23 cellular contexts compared by ENCODE assay signal in genomic region chr21:14528815-14529214, GRCh38. TPM values are rescaled to one million over a fixed set of nuclear protein-coding genes. Genes with fewer than 3 reads are reported as not detected.
A peak's percentile ranks its signal among the peaks of the same experiment; 100 is the strongest.
DNase-seq lines count a peak whose midpoint lies in the region; ATAC-seq and FAIRE-seq lines count a peak whose summit lies in the region.
"Had no signal": no experiment of that assay in that cellular context is flagged by ENCODE, and none has a peak within 500 bp of the region (broad histone marks: within the 10 kb centered on the region; RNA-seq: fewer than 3 reads in every experiment).

No MANE protein-coding gene starts in this region.

- H3K4me1 ChIP-seq in CD4-positive, CD25-positive, alpha-beta regulatory T cell (ENCODE audit: control insufficient read depth, insufficient read depth, low read length, poor library complexity, severe bottlenecking), result peaks cover 69% of the 10 kb centered on the region
- H3K4me1 ChIP-seq: upper lobe of right lung had no signal

- DNase-seq in activated CD4-positive, alpha-beta T cell treated with anti-CD3 and anti-CD28 coated beads, Interleukin-2, amount 10 ng/mL, durations not matched to agents 24 days and 14 days, result no peak
- DNase-seq in activated CD4-positive, alpha-beta T cell treated with anti-CD3 and anti-CD28 coated beads, Interleukin-2, amount 50 U/mL, for 4 hours, result no peak
- DNase-seq in CD4-positive, CD25-positive, alpha-beta regulatory T cell, result no peak
- DNase-seq in activated CD8-positive, alpha-beta T cell treated with anti-CD3 and anti-CD28 coated beads, Interleukin-2, amount 10 ng/mL, durations not matched to agents 7 days and 5 days, result no peak
- DNase-seq in left lobe of liver (ENCODE audit: low spot score), result no peak
- no peak for DNase-seq in stimulated activated CD4-positive, alpha-beta T cell treated with anti-CD3 and anti-CD28 coated beads, Interleukin-15, amount 100 ng/mL, for 24 hours
- DNase-seq in central memory CD4-positive, alpha-beta T cell, result no peak
- DNase-seq in HTR-8/SVneo (ENCODE audit: insufficient read length, low spot score), result no peak
- DNase-seq: activated CD4-positive, alpha-beta T cell treated with anti-CD3 and anti-CD28 coated beads, Interleukin-2, amount 50 U/mL, for 1 hour; activated gamma-delta T cell; KG1; mammary epithelial cell; NCI-H526; psoas muscle; stimulated activated CD4-positive, alpha-beta T cell treated with anti-CD3 and anti-CD28 coated beads, Interleukin-12 subunit alpha, Interleukin-12 subunit beta, amount 100 ng/mL, for 4 hours; stimulated activated naive CD4-positive, alpha-beta T cell treated with Interleukin-2 at 50 U/mL for 16 hours; upper lobe of right lung had no signal

- H3K27me3 Mint-ChIP-seq in activated CD4-positive, alpha-beta T cell treated with anti-CD3 and anti-CD28 coated beads, Interleukin-2, amount 10 ng/mL, durations not matched to agents 24 days and 14 days, result no peaks in the 10 kb centered on the region
- no peaks in the 10 kb centered on the region for H3K27me3 Mint-ChIP-seq in CD4-positive, CD25-positive, alpha-beta regulatory T cell
- H3K27me3 Mint-ChIP-seq in activated CD8-positive, alpha-beta T cell treated with anti-CD3 and anti-CD28 coated beads, Interleukin-2, amount 10 ng/mL, durations not matched to agents 7 days and 5 days (ENCODE audit: low read depth), result no peaks in the 10 kb centered on the region
- H3K27me3 Mint-ChIP-seq: brain had no signal

- ATAC-seq in CD4-positive, CD25-positive, alpha-beta regulatory T cell (ENCODE audit: low read depth in 2 of 2), result no peak
- ATAC-seq in activated CD8-positive, alpha-beta T cell treated with anti-CD3 and anti-CD28 coated beads, Interleukin-2, amount 10 ng/mL, durations not matched to agents 7 days and 5 days, result no peak
- peak; percentile 26 for ATAC-seq in left lobe of liver
- ATAC-seq: gastroesophageal sphincter, GM23338, psoas muscle, upper lobe of right lung had no signal

- no peak overlapping the region for H3K4me3 ChIP-seq in CD4-positive, CD25-positive, alpha-beta regulatory T cell (ENCODE audit: low read depth, low read length)
- H3K4me3 ChIP-seq: gastroesophageal sphincter, GM23338, psoas muscle, upper lobe of right lung had no signal

- H3K36me3 ChIP-seq in CD4-positive, CD25-positive, alpha-beta regulatory T cell (ENCODE audit: control insufficient read depth, insufficient read depth, low read length), result no peaks in the 10 kb centered on the region
- H3K36me3 ChIP-seq: gastroesophageal sphincter, upper lobe of right lung had no signal

- no peaks in the 10 kb centered on the region for H3K9me3 Mint-ChIP-seq in activated CD4-positive, alpha-beta T cell treated with anti-CD3 and anti-CD28 coated beads, Interleukin-2, amount 10 ng/mL, durations not matched to agents 24 days and 14 days
- peaks cover 0 to 2% (median 0%) of the 10 kb centered on the region in 7 donors for H3K9me3 Mint-ChIP-seq in CD4-positive, CD25-positive, alpha-beta regulatory T cell
- no peaks in the 10 kb centered on the region for H3K9me3 Mint-ChIP-seq in activated CD8-positive, alpha-beta T cell treated with anti-CD3 and anti-CD28 coated beads, Interleukin-2, amount 10 ng/mL, durations not matched to agents 7 days and 5 days (ENCODE audit: insufficient read depth)
- H3K9me3 Mint-ChIP-seq: brain, GM23338 had no signal

- H3K27ac ChIP-seq in CD4-positive, CD25-positive, alpha-beta regulatory T cell (ENCODE audit: insufficient read depth, low read length, poor library complexity, severe bottlenecking), result no peak overlapping the region
- H3K27ac ChIP-seq: C4-2B, gastroesophageal sphincter, psoas muscle, upper lobe of right lung had no signal

- peaks cover 44% of the 10 kb centered on the region for H3K36me3 Mint-ChIP-seq in activated CD4-positive, alpha-beta T cell treated with anti-CD3 and anti-CD28 coated beads, Interleukin-2, amount 10 ng/mL, durations not matched to agents 24 days and 14 days (ENCODE audit: low read depth)
- no peaks in the 10 kb centered on the region for H3K36me3 Mint-ChIP-seq in CD4-positive, CD25-positive, alpha-beta regulatory T cell
- peaks cover 51% of the 10 kb centered on the region for H3K36me3 Mint-ChIP-seq in activated CD8-positive, alpha-beta T cell treated with anti-CD3 and anti-CD28 coated beads, Interleukin-2, amount 10 ng/mL, durations not matched to agents 7 days and 5 days (ENCODE audit: low read depth)
- H3K36me3 Mint-ChIP-seq: brain had no signal

- no peak for FAIRE-seq in HTR-8/SVneo (lab: Jason Lieb, UNC)
- FAIRE-seq: A204.1 had no signal

- H3K4me1 Mint-ChIP-seq in activated CD4-positive, alpha-beta T cell treated with anti-CD3 and anti-CD28 coated beads, Interleukin-2, amount 10 ng/mL, durations not matched to agents 24 days and 14 days, result peaks cover 57% of the 10 kb centered on the region
- peaks cover 49 to 73% (median 59%) of the 10 kb centered on the region in 4 donors for H3K4me1 Mint-ChIP-seq in CD4-positive, CD25-positive, alpha-beta regulatory T cell
- H3K4me1 Mint-ChIP-seq in activated CD8-positive, alpha-beta T cell treated with anti-CD3 and anti-CD28 coated beads, Interleukin-2, amount 10 ng/mL, durations not matched to agents 7 days and 5 days (ENCODE audit: low read depth), result peaks cover 64% of the 10 kb centered on the region
- H3K4me1 Mint-ChIP-seq: GM23338 had no signal

- intact Hi-C loops in activated CD4-positive, alpha-beta T cell treated with anti-CD3 and anti-CD28 coated beads, Interleukin-2, amount 10 ng/mL, durations not matched to agents 24 days and 14 days (cut with micrococcal nuclease), result loop anchor here (5.0 kb wide), 3 partner anchors 147 to 298 kb away; partner anchors contain the start of gene HSPA13

- peak overlapping the region; percentile 59 for H3K27ac Mint-ChIP-seq in activated CD4-positive, alpha-beta T cell treated with anti-CD3 and anti-CD28 coated beads, Interleukin-2, amount 10 ng/mL, durations not matched to agents 24 days and 14 days
- H3K27ac Mint-ChIP-seq in CD4-positive, CD25-positive, alpha-beta regulatory T cell, result peak overlapping the region; percentile 6 to 86 (median 39)
- no peak overlapping the region for H3K27ac Mint-ChIP-seq in activated CD8-positive, alpha-beta T cell treated with anti-CD3 and anti-CD28 coated beads, Interleukin-2, amount 10 ng/mL, durations not matched to agents 7 days and 5 days
- H3K27ac Mint-ChIP-seq: brain, GM23338 had no signal

- CTCF ChIA-PET in activated CD8-positive, alpha-beta T cell treated with anti-CD3 and anti-CD28 coated beads, Interleukin-2, amount 10 ng/mL, durations not matched to agents 7 days and 5 days (lab: Charles Lee), result interaction anchor here (1.6 kb wide), 1 partner anchor 209 kb away, joined by 5 read pairs; no protein-coding TSS in a partner anchor

- H3K27me3 ChIP-seq in CD4-positive, CD25-positive, alpha-beta regulatory T cell (ENCODE audit: control insufficient read depth, insufficient read depth, low read length), result no peaks in the 10 kb centered on the region
- H3K27me3 ChIP-seq: gastroesophageal sphincter, upper lobe of right lung had no signal

- no peaks in the 10 kb centered on the region for H3K9me3 ChIP-seq in CD4-positive, CD25-positive, alpha-beta regulatory T cell (ENCODE audit: control insufficient read depth in 2 of 2, low read length in 2 of 2)
- H3K9me3 ChIP-seq: gastroesophageal sphincter, psoas muscle, upper lobe of right lung had no signal

- POLR2A ChIA-PET in activated CD8-positive, alpha-beta T cell treated with anti-CD3 and anti-CD28 coated beads, Interleukin-2, amount 10 ng/mL, durations not matched to agents 7 days and 5 days (lab: Charles Lee), result interaction anchor here (0.9 kb wide), 1 partner anchor 13 kb away, joined by 4 read pairs; no protein-coding TSS in a partner anchor

- H3K4me3 Mint-ChIP-seq in activated CD4-positive, alpha-beta T cell treated with anti-CD3 and anti-CD28 coated beads, Interleukin-2, amount 10 ng/mL, durations not matched to agents 24 days and 14 days, result peak overlapping the region; percentile 60
- peak overlapping the region in 3 of 4 donors; percentile 23 to 75 (median 28) for H3K4me3 Mint-ChIP-seq in CD4-positive, CD25-positive, alpha-beta regulatory T cell
- peak overlapping the region; percentile 40 for H3K4me3 Mint-ChIP-seq in activated CD8-positive, alpha-beta T cell treated with anti-CD3 and anti-CD28 coated beads, Interleukin-2, amount 10 ng/mL, durations not matched to agents 7 days and 5 days
- H3K4me3 Mint-ChIP-seq: brain, GM23338 had no signal

RNA-seq across cellular contexts. Expression of gene SAMSN1, which starts 17.3 kb away (rescaled TPM):
- total RNA-seq in activated CD4-positive, alpha-beta T cell treated with anti-CD3 and anti-CD28 coated beads, Interleukin-2, amount 10 ng/mL, durations not matched to agents 24 days and 14 days, result 86.4 and 92.7 TPM in 2 replicates
- total RNA-seq in CD4-positive, CD25-positive, alpha-beta regulatory T cell, result 112 TPM
- 10 to 100 TPM; 44.8 to 51.6 (median 50.5) TPM for polyA plus RNA-seq in CD4-positive, CD25-positive, alpha-beta regulatory T cell
- total RNA-seq in activated CD8-positive, alpha-beta T cell treated with anti-CD3 and anti-CD28 coated beads, Interleukin-2, amount 10 ng/mL, durations not matched to agents 7 days and 5 days, result 100 to 1,000 TPM; 103 to 104 TPM
- total RNA-seq in left lobe of liver, result 1.6 TPM
- total RNA-seq: epithelial cell of proximal tubule, mammary epithelial cell had no signal
- polyA plus RNA-seq: mammary epithelial cell had no signal

Comparison
In these comparisons a context has a peak if more than half of its experiments do, and no peak if none do; other contexts are left out.
1. RNA of gene SAMSN1, which starts 17.3 kb away (total RNA-seq): 112 TPM in CD4-positive, CD25-positive, alpha-beta regulatory T cell (single experiment), 103 to 104 TPM in activated CD8-positive, alpha-beta T cell treated with anti-CD3 and anti-CD28 coated beads, Interleukin-2, amount 10 ng/mL, durations not matched to agents 7 days and 5 days and 86.4 to 92.7 TPM in activated CD4-positive, alpha-beta T cell treated with anti-CD3 and anti-CD28 coated beads, Interleukin-2, amount 10 ng/mL, durations not matched to agents 24 days and 14 days; 1.6 TPM in left lobe of liver (single experiment); every median in the first group is over 10 times any median in the second.
2. Peak in every context shown above with its lines, with median percentiles within 50 percentile points of each other: H3K4me3 Mint-ChIP-seq.